ENCODE assay signal across 1 cellular context in genomic region chr15:35019401-35020327, GRCh38.
TF ChIP-seq lines count a peak whose summit lies in the region.

No MANE protein-coding gene starts in this region.

TF ChIP-seq in H1, 55 proteins besides CTCF, POLR2A, EP300 and RAD21:
- TF ChIP-seq KDM1A (IDR thresholded peaks at IDR 0.05; ENCODE audit: borderline replicate concordance, low read length) (peak; percentile 82; the same call in 1 of the 2 replicates), KDM4A (IDR thresholded peaks at IDR 0.05; ENCODE audit: low read depth, low read length, severe bottlenecking) (peak; percentile 4), HDAC6 (IDR thresholded peaks at IDR 0.05; ENCODE audit: low read depth, low read length) (no peak)
TF ChIP-seq in H1: peak in this region for 2.
